Comparison of ENCODE assay signal across 10 cellular contexts in the genomic region with DNA sequence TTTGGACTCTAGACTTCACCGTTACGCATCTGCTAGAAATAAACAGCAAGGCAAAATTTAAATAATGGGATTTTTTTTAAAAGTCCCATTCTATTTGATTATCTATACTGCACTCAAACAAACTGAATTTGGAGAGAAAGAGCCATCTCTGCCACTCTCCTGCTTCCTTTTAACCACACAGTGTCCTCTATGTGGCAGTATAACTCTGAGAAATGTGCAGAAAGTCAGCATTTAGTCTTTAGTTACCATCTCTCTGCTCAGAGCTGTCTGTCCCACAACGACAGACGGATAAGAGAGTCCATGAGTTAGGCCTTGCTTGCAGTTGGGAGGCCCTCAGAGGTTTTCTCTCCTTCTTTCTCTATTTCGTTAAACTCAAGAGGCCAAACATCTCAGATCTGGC. TPM values are rescaled to one million over a fixed set of nuclear protein-coding genes. Genes with fewer than 3 reads are reported as not detected.
DNase-seq lines count a peak whose midpoint lies in the region; ATAC-seq and TF ChIP-seq lines count a peak whose summit lies in the region.
"Had no signal": no experiment of that assay in that cellular context is flagged by ENCODE, and none has a peak within 500 bp of the region (broad histone marks: within the 10 kb centered on the region; RNA-seq: fewer than 3 reads in every experiment).

No MANE protein-coding gene starts in this region.

- no peak overlapping the region for H2AFZ ChIP-seq in OCI-LY1 (ENCODE audit: low read length)

- ATAC-seq in esophagus mucosa, result peak; percentile 49
- no peak for ATAC-seq in psoas muscle
- no peak for ATAC-seq in HG03521 (IDR thresholded peaks at IDR 0.05; ENCODE audit: unreplicated experiment)

- H4K20me1 ChIP-seq in OCI-LY1 (ENCODE audit: insufficient read depth, low read length), result no peaks in the 10 kb centered on the region

- peak; percentile 7; the same call in 1 of the 2 replicates for TF ChIP-seq CTCF in OCI-LY1 (IDR thresholded peaks at IDR 0.05; ENCODE audit: low read length)
- TF ChIP-seq CTCF in psoas muscle (IDR thresholded peaks at IDR 0.05), result peak; percentile 7

- no peaks in the 10 kb centered on the region for H3K9me2 ChIP-seq in OCI-LY1 (ENCODE audit: low read depth, low read length)

- no peaks in the 10 kb centered on the region for H3K36me3 ChIP-seq in OCI-LY1 (ENCODE audit: insufficient read depth, low read length)
- H3K36me3 ChIP-seq in psoas muscle (ENCODE audit: insufficient read depth in 1 of 2, low read depth in 1 of 2), result no peaks in the 10 kb centered on the region

- intact Hi-C loops in psoas muscle (cut with DNase I), result no loop called here

- H3K79me2 ChIP-seq in OCI-LY1 (ENCODE audit: insufficient read depth, low read length), result no peaks in the 10 kb centered on the region

- no peak overlapping the region for H3K9ac ChIP-seq in OCI-LY1 (ENCODE audit: low read length)
- H3K9ac ChIP-seq: KMS-11 had no signal

- H3K4me3 ChIP-seq in OCI-LY1 (ENCODE audit: low read depth, low read length, poor library complexity, severe bottlenecking) (no peak overlapping the region), psoas muscle (no peak overlapping the region)

- H3K27ac ChIP-seq in OCI-LY1 (ENCODE audit: low read depth, low read length, poor library complexity, severe bottlenecking) (no peak overlapping the region), psoas muscle (no peak overlapping the region)
- H3K27ac ChIP-seq: KMS-11 had no signal

- H3K4me2 ChIP-seq in OCI-LY1 (ENCODE audit: low read length), result no peak overlapping the region
- H3K4me2 ChIP-seq: KMS-11 had no signal

- H3K27me3 ChIP-seq in OCI-LY1 (ENCODE audit: insufficient read depth, low read length) (no peaks in the 10 kb centered on the region), psoas muscle (ENCODE audit: insufficient read depth in 3 of 3, low read length in 2 of 3) (peaks cover 0 to 4% (median 0%) of the 10 kb centered on the region in 3 donors)

- H3K4me1 ChIP-seq in OCI-LY1 (ENCODE audit: insufficient read depth, low read length, severe bottlenecking) (no peaks in the 10 kb centered on the region), psoas muscle (no peaks in the 10 kb centered on the region)

- 71 to 76% (median 72%) methylated on average over 5 of the region's 5 CpGs for WGBS in psoas muscle, 3 donors

- DNase-seq in NCI-H1417 (lab: John Stamatoyannopoulos, UW), result peak in 2 of 3 experiments; percentile 50 to 51
- no peak for DNase-seq in NCI-H1417 treated with DMSO at 0.1 percent for 48 hours (lab: John Stamatoyannopoulos, UW)
- DNase-seq in psoas muscle, result no peak
- DNase-seq in NK-92 treated with Interleukin-12 subunit alpha and Interleukin-12 subunit beta, amount 100 ng/mL, for 24 hours (lab: John Stamatoyannopoulos, UW), result no peak
- DNase-seq in foreskin melanocyte, result no peak
- DNase-seq: activated CD8-positive, alpha-beta memory T cell treated with anti-CD3 and anti-CD28 coated beads, Interleukin-2, amount 50 U/mL, for 48 hours had no signal

- no peaks in the 10 kb centered on the region for H3F3A ChIP-seq in OCI-LY1 (ENCODE audit: insufficient read depth, low read length)

- no peaks in the 10 kb centered on the region for H3K9me3 ChIP-seq in OCI-LY1 (ENCODE audit: low read length)
- H3K9me3 ChIP-seq in psoas muscle, result no peaks in the 10 kb centered on the region

RNA-seq across cellular contexts. Expression of a gene that starts 21.2 kb away (rescaled TPM):
- total RNA-seq in esophagus mucosa (3.1 TPM), psoas muscle (under 1 TPM in 2 of 4 donors, not detected in 2; 0.79 to 0.92 TPM)
- polyA plus RNA-seq in psoas muscle, result 1 to 10 TPM in 2 of 3 donors, not detected in 1; 1.6 to 5.8 TPM

Comparison
In these comparisons a context has a peak if more than half of its experiments do, and no peak if none do; other contexts are left out.
1. DNase-seq: peak in NCI-H1417 (2 of 3); none in NCI-H1417 treated with DMSO at 0.1 percent for 48 hours (single experiment), psoas muscle (0 of 2), NK-92 treated with Interleukin-12 subunit alpha and Interleukin-12 subunit beta, amount 100 ng/mL, for 24 hours (single experiment) and foreskin melanocyte (single experiment).